13 cellular contexts compared by ENCODE assay signal in the genomic region with DNA sequence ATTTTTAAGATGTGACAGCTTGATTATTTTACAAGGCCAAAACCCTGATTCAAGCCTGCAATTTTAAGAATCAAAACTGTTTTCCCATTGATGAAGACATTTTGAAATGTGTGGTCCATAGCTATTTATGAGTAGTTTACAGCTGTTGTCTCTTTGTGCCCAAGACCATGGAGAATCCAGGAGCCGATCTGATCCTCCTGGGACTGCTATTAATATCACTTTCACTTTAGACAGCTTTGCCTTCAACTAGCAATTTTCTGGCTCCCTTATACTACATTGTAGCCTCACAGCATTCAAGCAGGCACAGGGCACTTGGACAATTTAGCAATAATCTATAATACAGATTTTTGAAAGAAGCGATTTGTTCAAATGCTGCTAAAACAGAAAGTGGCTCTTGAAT.
DNase-seq lines count a peak whose midpoint lies in the region; ATAC-seq and TF ChIP-seq lines count a peak whose summit lies in the region.
"Had no signal": no experiment of that assay in that cellular context is flagged by ENCODE, and none has a peak within 500 bp of the region (broad histone marks: within the 10 kb centered on the region; RNA-seq: fewer than 3 reads in every experiment).

No MANE protein-coding gene starts in this region.

- H3K4me3 ChIP-seq in heart right ventricle (peak overlapping the region in 4 of 10 donors; percentile 2 to 25 (median 20)), skeletal muscle cell (ENCODE audit: low read depth, low read length) (peak overlapping the region; percentile 10)

- no peaks in the 10 kb centered on the region for H3K36me3 Mint-ChIP-seq in activated T-helper 2 cell treated with anti-CD3 and anti-CD28 coated beads, Interferon-gamma antibody, Interleukin-2, Interleukin-4, amounts not matched to agents 10 μg/mL and 5 μg/mL and 100 μg/mL, durations not matched to agents 14 hours and 24 hours and 36 hours (ENCODE audit: low read depth)
- H3K36me3 Mint-ChIP-seq: naive thymus-derived CD8-positive, alpha-beta T cell had no signal

- peaks cover 3% of the 10 kb centered on the region for H3K27me3 Mint-ChIP-seq in activated T-helper 2 cell treated with anti-CD3 and anti-CD28 coated beads, Interferon-gamma antibody, Interleukin-2, Interleukin-4, amounts not matched to agents 10 μg/mL and 5 μg/mL and 100 μg/mL, durations not matched to agents 14 hours and 24 hours and 36 hours (ENCODE audit: low read depth)

- ATAC-seq in heart right ventricle, result peak in 5 of 8 donors; percentile 32 to 61 (median 38)
- ATAC-seq in activated CD4-positive, CD25-positive, alpha-beta regulatory T cell treated with anti-CD3 and anti-CD28 coated beads, Interleukin-2, amount 50 U/mL, for 24 hours, result no peak
- ATAC-seq: HCT116; naive thymus-derived CD8-positive, alpha-beta T cell had no signal

- H3K4me1 Mint-ChIP-seq in activated T-helper 2 cell treated with anti-CD3 and anti-CD28 coated beads, Interferon-gamma antibody, Interleukin-2, Interleukin-4, amounts not matched to agents 10 μg/mL and 5 μg/mL and 100 μg/mL, durations not matched to agents 14 hours and 24 hours and 36 hours (ENCODE audit: low read depth), result no peaks in the 10 kb centered on the region

- in situ Hi-C loops in SK-MEL-5 (cut with HindIII; ENCODE audit: low pct_unique_long_range_greater_than_20kb, low sequenced_read_pairs), result no loop called here

- H3K9me3 ChIP-seq in heart right ventricle, result no peaks in the 10 kb centered on the region

- no peak overlapping the region for H3K4me3 Mint-ChIP-seq in activated T-helper 2 cell treated with anti-CD3 and anti-CD28 coated beads, Interferon-gamma antibody, Interleukin-2, Interleukin-4, amounts not matched to agents 10 μg/mL and 5 μg/mL and 100 μg/mL, durations not matched to agents 14 hours and 24 hours and 36 hours (ENCODE audit: low read depth)
- H3K4me3 Mint-ChIP-seq: naive thymus-derived CD8-positive, alpha-beta T cell had no signal

- TF ChIP-seq CTCF in heart right ventricle (IDR thresholded peaks at IDR 0.05) (no peak), GM10266 (IDR thresholded peaks at IDR 0.05; ENCODE audit: control insufficient read depth, insufficient read depth, low read depth, missing control alignments) (no peak)

- DNase-seq in ELR (ENCODE audit: low read depth), result peak; percentile 22
- peak; percentile 68 for DNase-seq in SK-MEL-5 (ENCODE audit: low read depth, low spot score)
- DNase-seq in heart right ventricle, result no peak
- no peak for DNase-seq in skeletal muscle cell (ENCODE audit: low read depth)
- DNase-seq in GM10266 (ENCODE audit: extremely low spot score), result no peak
- DNase-seq in activated T-cell treated with anti-CD3 and anti-CD28 coated beads for 4 hours, result no peak
- no peak for DNase-seq in activated T-helper 2 cell treated with anti-CD3 and anti-CD28 coated beads, Interferon-gamma antibody, Interleukin-2, Interleukin-4, amounts not matched to agents 10 μg/mL and 5 μg/mL and 100 μg/mL, durations not matched to agents 14 hours and 24 hours and 36 hours (ENCODE audit: low spot score)
- DNase-seq: amygdala; naive thymus-derived CD8-positive, alpha-beta T cell; NCI-H2171; RPMI8226 had no signal

- intact Hi-C loops in heart right ventricle (cut with DNase I), result no loop called here
- intact Hi-C loops in activated T-helper 2 cell treated with anti-CD3 and anti-CD28 coated beads, Interferon-gamma antibody, Interleukin-2, Interleukin-4, amounts not matched to agents 10 μg/mL and 5 μg/mL and 100 μg/mL, durations not matched to agents 14 hours and 24 hours and 36 hours (cut with micrococcal nuclease), result no loop called here

- no peaks in the 10 kb centered on the region for H3K27me3 ChIP-seq in heart right ventricle

- no peaks in the 10 kb centered on the region for H3K36me3 ChIP-seq in heart right ventricle

- WGBS in heart right ventricle, 2 donors, result 28 to 39% methylated on average over 2 of the region's 2 CpGs

- H3K27ac Mint-ChIP-seq in activated T-helper 2 cell treated with anti-CD3 and anti-CD28 coated beads, Interferon-gamma antibody, Interleukin-2, Interleukin-4, amounts not matched to agents 10 μg/mL and 5 μg/mL and 100 μg/mL, durations not matched to agents 14 hours and 24 hours and 36 hours, result no peak overlapping the region
- H3K27ac Mint-ChIP-seq: naive thymus-derived CD8-positive, alpha-beta T cell had no signal

- no peaks in the 10 kb centered on the region for H3K9me3 Mint-ChIP-seq in activated T-helper 2 cell treated with anti-CD3 and anti-CD28 coated beads, Interferon-gamma antibody, Interleukin-2, Interleukin-4, amounts not matched to agents 10 μg/mL and 5 μg/mL and 100 μg/mL, durations not matched to agents 14 hours and 24 hours and 36 hours
- H3K9me3 Mint-ChIP-seq: naive thymus-derived CD8-positive, alpha-beta T cell had no signal

- H3K4me1 ChIP-seq in heart right ventricle, result peaks cover 12 to 94% (median 65%) of the 10 kb centered on the region in 9 donors

- H3K27ac ChIP-seq in heart right ventricle, result peak overlapping the region in 5 of 10 donors; percentile 15 to 77 (median 64)

Comparison
In these comparisons a context has a peak if more than half of its experiments do, and no peak if none do; other contexts are left out.
1. DNase-seq: peak in ELR (single experiment) and SK-MEL-5 (single experiment); none in heart right ventricle (0 of 2), skeletal muscle cell (single experiment), GM10266 (single experiment), activated T-cell treated with anti-CD3 and anti-CD28 coated beads for 4 hours (single experiment) and activated T-helper 2 cell treated with anti-CD3 and anti-CD28 coated beads, Interferon-gamma antibody, Interleukin-2, Interleukin-4, amounts not matched to agents 10 μg/mL and 5 μg/mL and 100 μg/mL, durations not matched to agents 14 hours and 24 hours and 36 hours (single experiment).
2. ATAC-seq: peak in heart right ventricle (5 of 8); none in activated CD4-positive, CD25-positive, alpha-beta regulatory T cell treated with anti-CD3 and anti-CD28 coated beads, Interleukin-2, amount 50 U/mL, for 24 hours (0 of 2).